ENCODE assay signal across 1 cellular context in genomic region chr22:41862530-41863266, GRCh38.
TF ChIP-seq lines count a peak whose summit lies in the region.

No MANE protein-coding gene starts in this region.

TF ChIP-seq in SK-N-SH treated with all-trans-retinoic acid at 6 μM for 48 hours, 23 proteins besides CTCF, POLR2A, EP300 and RAD21 (continued from another document):
- no peak for TF ChIP-seq TOX (CRISPR knock-in tag; IDR thresholded peaks at IDR 0.05; ENCODE audit: borderline replicate concordance)
- no peak for TF ChIP-seq ESRRG (CRISPR knock-in tag; IDR thresholded peaks at IDR 0.05)
- no peak for TF ChIP-seq ZFP3 (CRISPR knock-in tag; IDR thresholded peaks at IDR 0.05)
